ENCODE assay signal across 27 cellular contexts in genomic region chr2:100056478-100056877, GRCh38.
DNase-seq lines count a peak whose midpoint lies in the region; ATAC-seq and TF ChIP-seq lines count a peak whose summit lies in the region.
"Had no signal": no experiment of that assay in that cellular context is flagged by ENCODE, and none has a peak within 500 bp of the region (broad histone marks: within the 10 kb centered on the region; RNA-seq: fewer than 3 reads in every experiment).

No MANE protein-coding gene starts in this region.

- no peak overlapping the region for H3K27ac ChIP-seq in HEK293 (ENCODE audit: extremely low read depth, low read depth, low read length)
- H3K27ac ChIP-seq: A549, GM23248 had no signal

- peak; percentile 17 for DNase-seq in AG09309 (ENCODE audit: low read depth)
- DNase-seq in memory B cell (ENCODE audit: low spot score in 2 of 2), result no peak
- DNase-seq in NCI-H2227 treated with DMSO at 0.1 percent for 48 hours (lab: John Stamatoyannopoulos, UW), result no peak
- DNase-seq in iPS-NIHi11 (ENCODE audit: low spot score), result no peak
- DNase-seq in medulla oblongata (ENCODE audit: extremely low spot score), result no peak
- DNase-seq: activated CD4-positive, alpha-beta T cell treated with anti-CD3 and anti-CD28 coated beads for 1 hour; activated CD8-positive, alpha-beta T cell treated with anti-CD3 and anti-CD28 coated beads, Interleukin-2, amount 10 ng/mL, durations not matched to agents 7 days and 5 days; activated effector memory CD4-positive, alpha-beta T cell treated with Interleukin-2 at 50 U/mL for 16 hours; activated T-cell treated with anti-CD3 and anti-CD28 coated beads for 4 hours; cerebellar nuclear complex; head of caudate nucleus; left cardiac atrium; NCI-H2081 treated with DMSO at 0.1 percent for 48 hours; NCI-H774; right cardiac atrium; RPMI8226; stimulated activated CD4-positive, alpha-beta T cell treated with anti-CD3 and anti-CD28 coated beads, Interleukin-2, amount 100 ng/mL, for 24 hours had no signal

- H3K9me3 ChIP-seq in HEK293 (ENCODE audit: control insufficient read depth, insufficient read depth, low read depth, low read length), result no peaks in the 10 kb centered on the region
- H3K9me3 ChIP-seq: A549 had no signal

- H3K27ac Mint-ChIP-seq in memory B cell, result peak overlapping the region; percentile 25
- H3K27ac Mint-ChIP-seq: activated CD8-positive, alpha-beta T cell treated with anti-CD3 and anti-CD28 coated beads, Interleukin-2, amount 10 ng/mL, durations not matched to agents 7 days and 5 days; T-helper 1 cell treated with Interleukin-12 subunit alpha and Interleukin-12 subunit beta and Interleukin-4 antibody, amounts not matched to agents 30 μg/mL and 1 μg/mL, for 36 hours; type B pancreatic cell had no signal

- POLR2A ChIA-PET in HEK293 (lab: Yijun Ruan, JAX), result no interaction called here

- H3K27me3 Mint-ChIP-seq in memory B cell, result no peaks in the 10 kb centered on the region
- H3K27me3 Mint-ChIP-seq: IgD-negative memory B cell had no signal

- CTCF ChIA-PET in HEK293 (lab: Yijun Ruan, JAX), result no interaction called here

- no peaks in the 10 kb centered on the region for H3K9me3 Mint-ChIP-seq in memory B cell
- H3K9me3 Mint-ChIP-seq: CD14-positive monocyte; IgD-negative memory B cell; T-helper 1 cell treated with Interleukin-12 subunit alpha and Interleukin-12 subunit beta and Interleukin-4 antibody, amounts not matched to agents 30 μg/mL and 1 μg/mL, for 36 hours had no signal

- H3K4me3 Mint-ChIP-seq in memory B cell, result no peak overlapping the region
- H3K4me3 Mint-ChIP-seq: activated CD8-positive, alpha-beta T cell treated with anti-CD3 and anti-CD28 coated beads, Interleukin-2, amount 10 ng/mL, durations not matched to agents 7 days and 5 days; CD14-positive monocyte; IgD-negative memory B cell; neural crest cell; T-helper 1 cell treated with Interleukin-12 subunit alpha and Interleukin-12 subunit beta and Interleukin-4 antibody, amounts not matched to agents 30 μg/mL and 1 μg/mL, for 36 hours; type B pancreatic cell had no signal

- TF ChIP-seq CTCF in AG09309 (IDR thresholded peaks at IDR 0.05; ENCODE audit: control insufficient read depth, insufficient read depth, low read depth, low read length, missing control alignments), result no peak
- TF ChIP-seq CTCF in HEK293 (tag by site-specific recombination; IDR thresholded peaks at IDR 0.05), result no peak

- H3K4me1 Mint-ChIP-seq in memory B cell, result peaks cover 44% of the 10 kb centered on the region

- H3K4me3 ChIP-seq in AG09309 (ENCODE audit: control insufficient read depth, low read depth, low read length) (no peak overlapping the region), HEK293 (ENCODE audit: low read depth, low read length) (no peak overlapping the region)
- H3K4me3 ChIP-seq: A549, GM23248 had no signal

- no peaks in the 10 kb centered on the region for H3K36me3 ChIP-seq in HEK293 (ENCODE audit: control insufficient read depth in 2 of 2, insufficient read depth in 1 of 2, low read length in 2 of 2)

- peaks cover 53% of the 10 kb centered on the region for H3K36me3 Mint-ChIP-seq in memory B cell

- H3K4me1 ChIP-seq in HEK293 (ENCODE audit: control insufficient read depth, insufficient read depth, low read length), result peaks cover 17% of the 10 kb centered on the region
- H3K4me1 ChIP-seq: A549 had no signal

- ATAC-seq in SK-N-SH treated with all-trans-retinoic acid at 6 μM for 48 hours (no peak; the same call in 2 of the 3 replicates), memory B cell (ENCODE audit: low read depth) (no peak), HG02610 (IDR thresholded peaks at IDR 0.05; ENCODE audit: unreplicated experiment) (no peak)
- ATAC-seq: A549; activated CD8-positive, alpha-beta T cell treated with anti-CD3 and anti-CD28 coated beads, Interleukin-2, amount 10 ng/mL, durations not matched to agents 7 days and 5 days; left cardiac atrium; right cardiac atrium had no signal

TF ChIP-seq in HEK293, 187 proteins besides CTCF, POLR2A, EP300 and RAD21 (continues in another document):
- TF ChIP-seq ZNF518A (tag by site-specific recombination; conservative IDR thresholded peaks at IDR 0.05; ENCODE audit: low read depth), result no peak

TF ChIP-seq in SK-N-SH treated with all-trans-retinoic acid at 6 μM for 48 hours, 23 proteins besides CTCF, POLR2A, EP300 and RAD21:
- TF ChIP-seq ZNF565 (CRISPR knock-in tag; conservative IDR thresholded peaks at IDR 0.05; ENCODE audit: low read depth) (no peak), PATZ1 (CRISPR knock-in tag; IDR thresholded peaks at IDR 0.05; ENCODE audit: borderline replicate concordance) (no peak), SNAI2 (CRISPR knock-in tag; IDR thresholded peaks at IDR 0.05) (no peak), TCF4 (CRISPR knock-in tag; IDR thresholded peaks at IDR 0.05; ENCODE audit: borderline replicate concordance) (peak; percentile 69; the same call in 1 of the 2 replicates), PPARA (CRISPR knock-in tag; IDR thresholded peaks at IDR 0.05; ENCODE audit: borderline replicate concordance) (no peak), CSRNP3 (CRISPR knock-in tag; IDR thresholded peaks at IDR 0.05) (no peak), ZNF70 (CRISPR knock-in tag; IDR thresholded peaks at IDR 0.05) (no peak)
